ENCODE assay signal across 8 cellular contexts in the genomic region with DNA sequence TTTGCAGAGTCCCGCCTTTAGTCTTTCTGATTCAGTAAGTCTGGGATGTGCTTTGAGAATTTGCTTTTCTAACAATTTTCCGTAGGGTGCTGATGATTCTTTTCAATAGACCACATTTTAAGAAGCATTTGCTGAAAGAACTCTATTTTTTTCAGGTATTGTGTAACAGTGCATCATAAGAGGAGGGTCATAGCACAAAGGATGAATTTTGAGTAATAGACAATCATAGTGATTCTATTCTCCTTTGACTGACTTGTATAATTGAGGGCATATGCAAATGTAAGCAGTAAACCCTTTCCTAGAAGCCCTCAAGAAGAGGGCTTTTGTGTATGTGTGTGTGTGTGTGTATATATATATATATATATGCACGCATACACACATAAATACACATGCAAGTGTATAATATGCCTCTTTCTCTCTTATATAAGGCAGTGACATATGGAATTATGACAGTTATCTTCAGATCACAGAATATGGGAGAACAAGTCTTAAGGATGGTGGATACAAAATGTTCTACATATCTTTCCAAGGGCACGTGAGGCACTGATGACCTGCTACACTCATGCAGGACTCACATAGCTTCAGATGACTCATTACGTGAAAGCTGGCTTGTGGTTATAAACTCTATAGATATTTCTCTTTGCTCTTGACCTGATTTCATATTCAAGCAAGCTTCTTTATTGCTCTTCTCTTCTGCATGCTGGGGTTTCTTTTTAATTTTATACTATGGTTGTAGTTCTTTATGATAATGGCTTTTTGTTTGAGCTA. TPM values are rescaled to one million over a fixed set of nuclear protein-coding genes. Genes with fewer than 3 reads are reported as not detected.
DNase-seq lines count a peak whose midpoint lies in the region; ATAC-seq and TF ChIP-seq lines count a peak whose summit lies in the region.

No MANE protein-coding gene starts in this region.

- H3K27me3 Mint-ChIP-seq in T-helper 17 cell = peaks cover 22% of the 10 kb centered on the region

- H3K4me1 Mint-ChIP-seq in T-helper 17 cell = peaks cover 27% of the 10 kb centered on the region

- intact Hi-C loops in mucosa of descending colon (cut with DNase I, micrococcal nuclease) = no loop called here

- H3K4me1 ChIP-seq in mucosa of descending colon (ENCODE audit: low read depth) = no peaks in the 10 kb centered on the region

- ATAC-seq in GM18907 (IDR thresholded peaks at IDR 0.05; ENCODE audit: unreplicated experiment) (peak; percentile 96), HG03045 (IDR thresholded peaks at IDR 0.05; ENCODE audit: unreplicated experiment) (peak; percentile 84), T-helper 17 cell (peak; percentile 76), mucosa of descending colon (peak; percentile 96)

- H3K4me3 ChIP-seq in mucosa of descending colon = no peak overlapping the region

- H3K36me3 Mint-ChIP-seq in T-helper 17 cell (ENCODE audit: low read depth) = no peaks in the 10 kb centered on the region

- peak overlapping the region; percentile 75 for H3K27ac Mint-ChIP-seq in T-helper 17 cell

- TF ChIP-seq CTCF in mucosa of descending colon (IDR thresholded peaks at IDR 0.05) = no peak

- H3K36me3 ChIP-seq in mucosa of descending colon (ENCODE audit: low read depth) = no peaks in the 10 kb centered on the region

- DNase-seq in A172 (ENCODE audit: low spot score) (peak; percentile 86), T-helper 17 cell (no peak), mucosa of descending colon (no peak), GF-D8 (lab: John Stamatoyannopoulos, UW) (no peak), NCI-H748 (lab: John Stamatoyannopoulos, UW; ENCODE audit: unreplicated experiment) (no peak), NCI-H446 treated with DMSO at 0.1 percent for 48 hours (lab: John Stamatoyannopoulos, UW) (no peak)

- peak overlapping the region; percentile 73 for H3K4me3 Mint-ChIP-seq in T-helper 17 cell

- H3K9me3 ChIP-seq in T-helper 17 cell (ENCODE audit: control insufficient read depth, low read length, poor library complexity, severe bottlenecking) (no peaks in the 10 kb centered on the region), mucosa of descending colon (no peaks in the 10 kb centered on the region)

RNA-seq across cellular contexts. Expression of a gene that starts 6.5 kb away (rescaled TPM):
- 66.0 and 69.2 TPM in 2 replicates for total RNA-seq in A172 (2014; rRNA removed; shearing (Covaris generic))
- total RNA-seq in T-helper 17 cell (10 to 100 TPM; 14.8 TPM), mucosa of descending colon (100 to 1,000 TPM; 119 to 264 (median 180) TPM)

RNA-seq across cellular contexts. Expression of a gene that starts 54.2 kb away (rescaled TPM):
- not detected in 2 replicates for total RNA-seq in A172 (2014; rRNA removed; shearing (Covaris generic))
- total RNA-seq in T-helper 17 cell (not detected), mucosa of descending colon (not detected)
